Comparison of ENCODE assay signal across 9 cellular contexts in the genomic region with DNA sequence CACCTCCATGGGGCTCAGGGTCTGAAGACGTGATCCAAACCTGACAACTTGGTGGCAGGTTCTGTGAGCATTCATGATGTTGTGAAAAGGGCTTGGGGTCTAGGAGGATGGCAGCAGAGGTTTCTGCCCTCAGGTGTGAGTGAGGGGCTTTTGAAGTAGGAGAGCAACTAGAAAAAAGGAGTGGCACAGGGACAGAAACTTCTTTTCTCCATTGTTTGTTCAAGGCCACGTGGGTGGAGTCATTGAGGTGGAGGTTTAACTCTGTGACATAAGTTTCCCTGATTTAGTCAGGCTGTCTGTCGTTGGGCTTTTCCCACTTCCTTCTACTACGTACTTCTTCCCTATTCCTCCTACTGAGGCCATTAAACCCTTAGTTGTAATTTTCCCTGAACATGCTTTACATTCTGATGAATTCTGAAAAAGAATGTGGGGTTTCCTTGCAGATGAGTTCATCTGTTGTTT. TPM values are rescaled to one million over a fixed set of nuclear protein-coding genes. Genes with fewer than 3 reads are reported as not detected.
DNase-seq lines count a peak whose midpoint lies in the region; ATAC-seq and TF ChIP-seq lines count a peak whose summit lies in the region.
"Had no signal": no experiment of that assay in that cellular context is flagged by ENCODE, and none has a peak within 500 bp of the region (broad histone marks: within the 10 kb centered on the region; RNA-seq: fewer than 3 reads in every experiment).

No MANE protein-coding gene starts in this region.

- H3K36me3 ChIP-seq in SK-N-SH (replicated peaks in 1 of 2; ENCODE audit: control insufficient read depth in 1 of 2, insufficient read depth in 2 of 2, low read length in 1 of 2): peaks cover 3 to 11% of the 10 kb centered on the region in 2 experiments

- H3K4me1 Mint-ChIP-seq in activated CD4-positive, alpha-beta T cell treated with anti-CD3 and anti-CD28 coated beads for 36 hours: peaks cover 70% of the 10 kb centered on the region

- peaks cover 24 to 65% of the 10 kb centered on the region in 2 experiments for H3K4me1 ChIP-seq in SK-N-SH (ENCODE audit: control insufficient read depth in 1 of 2, insufficient read depth in 2 of 2, low read depth in 1 of 2, low read length in 1 of 2)

- peak; percentile 72 for DNase-seq in activated CD4-positive, alpha-beta T cell treated with anti-CD3 and anti-CD28 coated beads for 36 hours
- no peak for DNase-seq in activated CD4-positive, alpha-beta T cell treated with anti-CD3 and anti-CD28 coated beads, Interleukin-2, amount 50 U/mL, for 1 hour
- no peak for DNase-seq in SK-N-SH
- DNase-seq in dorsolateral prefrontal cortex: no peak
- peak; percentile 76 for DNase-seq in non-pigmented ciliary epithelial cell (ENCODE audit: low read depth)
- no peak for DNase-seq in NCI-H1436 (lab: John Stamatoyannopoulos, UW)
- no peak for DNase-seq in islet precursor cell

- peak overlapping the region; percentile 81 for H3K4me3 Mint-ChIP-seq in activated CD4-positive, alpha-beta T cell treated with anti-CD3 and anti-CD28 coated beads for 36 hours

- H3F3A ChIP-seq in SK-N-SH (replicated peaks; ENCODE audit: insufficient read depth): peaks cover 45% of the 10 kb centered on the region

- H3K27me3 Mint-ChIP-seq in activated CD4-positive, alpha-beta T cell treated with anti-CD3 and anti-CD28 coated beads for 36 hours: no peaks in the 10 kb centered on the region

- TF ChIP-seq RAD21 in SK-N-SH (IDR thresholded peaks at IDR 0.05; ENCODE audit: low read length): no peak

- TF ChIP-seq EP300 in SK-N-SH (IDR thresholded peaks at IDR 0.05; ENCODE audit: borderline replicate concordance in 1 of 2, low read depth in 1 of 2, low read length in 1 of 2): no peak

- no peaks in the 10 kb centered on the region for H3K9me3 ChIP-seq in SK-N-SH

- peaks cover 69% of the 10 kb centered on the region for H3K36me3 Mint-ChIP-seq in activated CD4-positive, alpha-beta T cell treated with anti-CD3 and anti-CD28 coated beads for 36 hours (ENCODE audit: low read depth)

- peak overlapping the region; percentile 39; the same call in 1 of the 2 replicates for H2AFZ ChIP-seq in SK-N-SH (ENCODE audit: low read depth)

- H3K4me3 ChIP-seq in SK-N-SH (ENCODE audit: low read depth in 2 of 2, low read length in 1 of 2) (peak overlapping the region in 1 of 2 experiments; percentile 44; a peak in 1 of 4 replicates), dorsolateral prefrontal cortex (peak overlapping the region in 2 of 59 donors; percentile 3 to 17)

- peak overlapping the region; percentile 60 for H3K4me2 ChIP-seq in SK-N-SH

- no peaks in the 10 kb centered on the region for H3K9me2 ChIP-seq in SK-N-SH

- H4K20me1 ChIP-seq in SK-N-SH (ENCODE audit: insufficient read depth): no peaks in the 10 kb centered on the region

- WGBS in SK-N-SH (ENCODE audit: low lambda C conversion rate): 39% methylated on average over 4 of the region's 4 CpGs

- TF ChIP-seq CTCF in SK-N-SH (IDR thresholded peaks at IDR 0.05): no peak
- TF ChIP-seq CTCF in dorsolateral prefrontal cortex (IDR thresholded peaks at IDR 0.05 in 54 of 56, conservative IDR thresholded peaks at IDR 0.05 in 2 of 56; ENCODE audit: low read depth in 1 of 56, partially characterized antibody in 56 of 56): no peak

- no peaks in the 10 kb centered on the region for H3K9me3 Mint-ChIP-seq in activated CD4-positive, alpha-beta T cell treated with anti-CD3 and anti-CD28 coated beads for 36 hours (ENCODE audit: low read depth)

- intact Hi-C loops in activated CD4-positive, alpha-beta T cell treated with anti-CD3 and anti-CD28 coated beads for 36 hours (cut with DNase I, micrococcal nuclease): loop anchor here (1.0 to 2.0 kb wide), 4 partner anchors 11 to 104 kb away; a partner anchor contains a TSS
- intact Hi-C loops in dorsolateral prefrontal cortex (cut with DNase I): no loop called here

- peak overlapping the region; percentile 75 for H3K9ac ChIP-seq in SK-N-SH

- H3K27me3 ChIP-seq in SK-N-SH (ENCODE audit: insufficient read depth) (no peaks in the 10 kb centered on the region), dorsolateral prefrontal cortex (no peaks in the 10 kb centered on the region)

- peak overlapping the region; percentile 94 for H3K27ac Mint-ChIP-seq in activated CD4-positive, alpha-beta T cell treated with anti-CD3 and anti-CD28 coated beads for 36 hours

- H3K27ac ChIP-seq in SK-N-SH (ENCODE audit: low read depth in 2 of 2, low read length in 1 of 2): peak overlapping the region; percentile 41 to 96; a peak in 3 of 4 replicates
- H3K27ac ChIP-seq in dorsolateral prefrontal cortex: peak overlapping the region in 58 of 59 donors; percentile 29 to 100 (median 89)
- H3K27ac ChIP-seq: C4-2B had no signal

- ATAC-seq in activated CD4-positive, alpha-beta T cell treated with anti-CD3 and anti-CD28 coated beads for 36 hours: peak; percentile 23
- no peak for ATAC-seq in HG03442 (IDR thresholded peaks at IDR 0.05; ENCODE audit: unreplicated experiment)

- peaks cover 96% of the 10 kb centered on the region for H3K79me2 ChIP-seq in SK-N-SH (ENCODE audit: insufficient read depth)

- CTCF ChIA-PET in activated CD4-positive, alpha-beta T cell treated with anti-CD3 and anti-CD28 coated beads for 36 hours (lab: Charles Lee): interaction anchor here (1.2 to 2.2 kb wide), 3 partner anchors 8 to 60 kb away, joined by 3 to 9 read pairs (median 4); no protein-coding TSS in a partner anchor
- CTCF ChIA-PET in SK-N-SH (lab: Yijun Ruan, JAX): interaction anchor here (1.0 to 1.5 kb wide), 2 partner anchors 29 kb away, joined by 3 to 4 read pairs; no protein-coding TSS in a partner anchor

- POLR2A ChIA-PET in activated CD4-positive, alpha-beta T cell treated with anti-CD3 and anti-CD28 coated beads for 36 hours (lab: Charles Lee): interaction anchor here (0.8 to 1.8 kb wide), 2 partner anchors 240 to 265 kb away, joined by 4 to 9 read pairs; a partner anchor contains a TSS
- POLR2A ChIA-PET in SK-N-SH (lab: Yijun Ruan, JAX): interaction anchor here (1.0 kb wide), 1 partner anchor 13 kb away, joined by 3 read pairs; no protein-coding TSS in a partner anchor

TF ChIP-seq in SK-N-SH, 30 proteins besides CTCF, POLR2A, EP300 and RAD21 (continues in another document):
- no peak for TF ChIP-seq NRF1 (IDR thresholded peaks at IDR 0.05; ENCODE audit: low read depth, low read length)
- TF ChIP-seq POLR2AphosphoS5 (IDR thresholded peaks at IDR 0.05; ENCODE audit: low read depth, low read length): peak; percentile 22; the same call in 1 of the 2 replicates
- TF ChIP-seq, protein P1, sequence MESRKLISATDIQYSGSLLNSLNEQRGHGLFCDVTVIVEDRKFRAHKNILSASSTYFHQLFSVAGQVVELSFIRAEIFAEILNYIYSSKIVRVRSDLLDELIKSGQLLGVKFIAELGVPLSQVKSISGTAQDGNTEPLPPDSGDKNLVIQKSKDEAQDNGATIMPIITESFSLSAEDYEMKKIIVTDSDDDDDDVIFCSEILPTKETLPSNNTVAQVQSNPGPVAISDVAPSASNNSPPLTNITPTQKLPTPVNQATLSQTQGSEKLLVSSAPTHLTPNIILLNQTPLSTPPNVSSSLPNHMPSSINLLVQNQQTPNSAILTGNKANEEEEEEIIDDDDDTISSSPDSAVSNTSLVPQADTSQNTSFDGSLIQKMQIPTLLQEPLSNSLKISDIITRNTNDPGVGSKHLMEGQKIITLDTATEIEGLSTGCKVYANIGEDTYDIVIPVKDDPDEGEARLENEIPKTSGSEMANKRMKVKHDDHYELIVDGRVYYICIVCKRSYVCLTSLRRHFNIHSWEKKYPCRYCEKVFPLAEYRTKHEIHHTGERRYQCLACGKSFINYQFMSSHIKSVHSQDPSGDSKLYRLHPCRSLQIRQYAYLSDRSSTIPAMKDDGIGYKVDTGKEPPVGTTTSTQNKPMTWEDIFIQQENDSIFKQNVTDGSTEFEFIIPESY (IDR thresholded peaks at IDR 0.05; ENCODE audit: borderline replicate concordance, low read depth): no peak
- TF ChIP-seq, protein P2, sequence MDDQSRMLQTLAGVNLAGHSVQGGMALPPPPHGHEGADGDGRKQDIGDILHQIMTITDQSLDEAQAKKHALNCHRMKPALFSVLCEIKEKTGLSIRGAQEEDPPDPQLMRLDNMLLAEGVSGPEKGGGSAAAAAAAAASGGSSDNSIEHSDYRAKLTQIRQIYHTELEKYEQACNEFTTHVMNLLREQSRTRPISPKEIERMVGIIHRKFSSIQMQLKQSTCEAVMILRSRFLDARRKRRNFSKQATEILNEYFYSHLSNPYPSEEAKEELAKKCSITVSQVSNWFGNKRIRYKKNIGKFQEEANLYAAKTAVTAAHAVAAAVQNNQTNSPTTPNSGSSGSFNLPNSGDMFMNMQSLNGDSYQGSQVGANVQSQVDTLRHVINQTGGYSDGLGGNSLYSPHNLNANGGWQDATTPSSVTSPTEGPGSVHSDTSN (IDR thresholded peaks at IDR 0.05): 0 out of 2 replicates have a peak, but pooled peaks have one; percentile 2
- TF ChIP-seq, protein P3, sequence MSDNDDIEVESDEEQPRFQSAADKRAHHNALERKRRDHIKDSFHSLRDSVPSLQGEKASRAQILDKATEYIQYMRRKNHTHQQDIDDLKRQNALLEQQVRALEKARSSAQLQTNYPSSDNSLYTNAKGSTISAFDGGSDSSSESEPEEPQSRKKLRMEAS (IDR thresholded peaks at IDR 0.05; ENCODE audit: low read depth): peak; percentile 63; the same call in 1 of the 2 replicates

RNA-seq across cellular contexts. Expression of a gene that starts 13.1 kb away (rescaled TPM):
- total RNA-seq in activated CD4-positive, alpha-beta T cell treated with anti-CD3 and anti-CD28 coated beads for 36 hours: 100 to 1,000 TPM; 255 to 270 TPM
- 23.7 and 32.6 TPM in 2 replicates for polyA plus RNA-seq in SK-N-SH (2012; rRNA removed)
- 23.3 and 30.1 TPM in 2 replicates for polyA plus RNA-seq in SK-N-SH (2012; cell fraction: cytosol; rRNA removed)
- polyA plus RNA-seq in SK-N-SH (2012; cell fraction: nucleus; rRNA removed): 63.1 and 81.3 TPM in 2 replicates
- 100 to 1,000 TPM in 9 of 120 experiments, 10 to 100 TPM in 111; 33.1 to 117 (median 66.9) TPM for total RNA-seq in dorsolateral prefrontal cortex

RNA-seq across cellular contexts. Expression of a gene that starts 53.9 kb away (rescaled TPM):
- total RNA-seq in activated CD4-positive, alpha-beta T cell treated with anti-CD3 and anti-CD28 coated beads for 36 hours: 10 to 100 TPM; 12.2 to 16.8 TPM
- polyA plus RNA-seq in SK-N-SH (2012; rRNA removed): 0.12 and 0.31 TPM in 2 replicates
- polyA plus RNA-seq in SK-N-SH (2012; cell fraction: cytosol; rRNA removed): 0.17 and 0.21 TPM in 2 replicates
- 0.11 and 0.74 TPM in 2 replicates for polyA plus RNA-seq in SK-N-SH (2012; cell fraction: nucleus; rRNA removed)
- 1 to 10 TPM; 1.5 to 9.8 (median 4.2) TPM for total RNA-seq in dorsolateral prefrontal cortex

RNA-seq across cellular contexts. Expression of a gene that starts 57.3 kb away (rescaled TPM):
- total RNA-seq in activated CD4-positive, alpha-beta T cell treated with anti-CD3 and anti-CD28 coated beads for 36 hours: 100 to 1,000 TPM; 126 to 150 TPM
- polyA plus RNA-seq in SK-N-SH (2012; rRNA removed): 55.9 and 73.7 TPM in 2 replicates
- polyA plus RNA-seq in SK-N-SH (2012; cell fraction: cytosol; rRNA removed): 102 and 168 TPM in 2 replicates
- polyA plus RNA-seq in SK-N-SH (2012; cell fraction: nucleus; rRNA removed): 7.4 and 21.1 TPM in 2 replicates
- total RNA-seq in dorsolateral prefrontal cortex: 100 to 1,000 TPM in 30 of 120 experiments, 10 to 100 TPM in 90; 41.9 to 129 (median 85.4) TPM

RNA-seq across cellular contexts. Expression of a gene that starts 57.6 kb away (rescaled TPM):
- total RNA-seq in activated CD4-positive, alpha-beta T cell treated with anti-CD3 and anti-CD28 coated beads for 36 hours: 10 to 100 TPM; 15.8 to 16.0 TPM
- 1.2 and 1.8 TPM in 2 replicates for polyA plus RNA-seq in SK-N-SH (2012; rRNA removed)
- polyA plus RNA-seq in SK-N-SH (2012; cell fraction: cytosol; rRNA removed): 1.5 TPM in 2 replicates
- 1.7 and 3.5 TPM in 2 replicates for polyA plus RNA-seq in SK-N-SH (2012; cell fraction: nucleus; rRNA removed)
- 100 to 1,000 TPM in 7 of 120 experiments, 10 to 100 TPM in 113; 40.5 to 110 (median 79.7) TPM for total RNA-seq in dorsolateral prefrontal cortex

Comparison
In these comparisons a context has a peak if more than half of its experiments do, and no peak if none do; other contexts are left out.
1. DNase-seq: peak in activated CD4-positive, alpha-beta T cell treated with anti-CD3 and anti-CD28 coated beads for 36 hours (single experiment) and non-pigmented ciliary epithelial cell (single experiment); none in activated CD4-positive, alpha-beta T cell treated with anti-CD3 and anti-CD28 coated beads, Interleukin-2, amount 50 U/mL, for 1 hour (single experiment), SK-N-SH (single experiment), dorsolateral prefrontal cortex (0 of 10), NCI-H1436 (single experiment) and islet precursor cell (single experiment).
2. intact Hi-C loops: an anchor here in activated CD4-positive, alpha-beta T cell treated with anti-CD3 and anti-CD28 coated beads for 36 hours (1.0 to 2.0 kb wide); none called in dorsolateral prefrontal cortex.